Comparison of ENCODE assay signal across 8 cellular contexts in genomic region chr5:37370864-37371726, GRCh38. TPM values are rescaled to one million over a fixed set of nuclear protein-coding genes. Genes with fewer than 3 reads are reported as not detected.
DNase-seq lines count a peak whose midpoint lies in the region; TF ChIP-seq lines count a peak whose summit lies in the region.

TSS of gene NUP155 (minus strand) at chr5:37371106. CDS start at chr5:37370977, 129 bp downstream.

- peak within 1 kb of the TSS; percentile 82 for H4K5ac ChIP-seq in H9 (ENCODE audit: insufficient read length, low read depth, low read length)

- DNase-seq in H9 = peak; percentile 97
- DNase-seq in MG63 = peak; percentile 97
- peak; percentile 99 for DNase-seq in SHP77 treated with DMSO at 0.1 percent for 48 hours (lab: John Stamatoyannopoulos, UW)
- peak; percentile 95 for DNase-seq in activated effector memory CD4-positive, alpha-beta T cell treated with anti-CD3 and anti-CD28 coated beads, Interleukin-2, amount 50 U/mL, for 16 hours
- peak; percentile 92 for DNase-seq in fibroblast of the conjunctiva (ENCODE audit: low read depth)
- DNase-seq in stomach = peak; percentile 88

- H3F3A ChIP-seq in neural cell (ENCODE audit: insufficient read depth, low read length, poor library complexity, severe bottlenecking) = no peaks in the 10 kb centered on the region

- peaks cover 12% of the 10 kb centered on the region for H3K23me2 ChIP-seq in H9 (ENCODE audit: insufficient read length, low read depth, low read length, poor library complexity, severe bottlenecking)

- H2BK12ac ChIP-seq in H9 (ENCODE audit: insufficient read length, low read depth, low read length) = no peak within 1 kb of the TSS

- no peaks in the 10 kb centered on the region for H3K27me3 Mint-ChIP-seq in H9 (ENCODE audit: low read depth)

- peak within 1 kb of the TSS; percentile 6 for H3K27ac ChIP-seq in H9 (ENCODE audit: insufficient read length, low read depth, low read length)
- H3K27ac ChIP-seq in neural cell (ENCODE audit: low read length) = peak within 1 kb of the TSS; percentile 74
- peak within 1 kb of the TSS; percentile 80 to 87 (median 84) for H3K27ac ChIP-seq in stomach

- H3K9me3 ChIP-seq in ES-I3 (ENCODE audit: control insufficient read depth, insufficient read depth, low read length) (no peaks in the 10 kb centered on the region), H9 (ENCODE audit: control insufficient read depth, low read depth, low read length) (no peaks in the 10 kb centered on the region), MG63 (no peaks in the 10 kb centered on the region), neural cell (ENCODE audit: low read length) (no peaks in the 10 kb centered on the region), stomach (no peaks in the 10 kb centered on the region)

- no peak within 1 kb of the TSS for H2AK5ac ChIP-seq in H9 (ENCODE audit: insufficient read length, low read length)

- TF ChIP-seq CTCF in H9 (conservative IDR thresholded peaks at IDR 0.05) = no peak
- peak; percentile 19 for TF ChIP-seq CTCF in neural cell (IDR thresholded peaks at IDR 0.05; ENCODE audit: poor library complexity, severe bottlenecking)
- peak in 1 of 7 experiments; percentile 32 for TF ChIP-seq CTCF in stomach (IDR thresholded peaks at IDR 0.05)

- intact Hi-C loops in stomach (cut with DNase I; ENCODE audit: low total_unique reads) = no loop called here

- H3K4me3 Mint-ChIP-seq in H9 = peak within 1 kb of the TSS; percentile 98 to 99

- WGBS in H9 (ENCODE audit: extremely low coverage, insufficient read length, low lambda C conversion rate) = no CpG with 5 or more reads among the region's 49 CpGs
- WGBS in stomach, 5 donors = 1 to 2% (median 1%) methylated on average over 48 to 49 of the region's 49 CpGs

- no peak within 1 kb of the TSS for H4K8ac ChIP-seq in H9 (replicated peaks; ENCODE audit: insufficient read length, low read depth, low read length)

- H3K36me3 ChIP-seq in ES-I3 (ENCODE audit: insufficient read depth, low read length) = no peaks in the 10 kb centered on the region
- peaks cover 6% of the 10 kb centered on the region for H3K36me3 ChIP-seq in MG63
- H3K36me3 ChIP-seq in neural cell (ENCODE audit: insufficient read depth, low read length) = no peaks in the 10 kb centered on the region
- H3K36me3 ChIP-seq in stomach = peaks cover 0 to 7% (median 2%) of the 10 kb centered on the region in 4 donors

- no peak within 1 kb of the TSS for H3T11ph ChIP-seq in H9 (ENCODE audit: low read length)

- H2AFZ ChIP-seq in H9 (ENCODE audit: low read length) (peak within 1 kb of the TSS; percentile 84), neural cell (ENCODE audit: low read depth, low read length) (peak within 1 kb of the TSS; percentile 92)

- H3K27me3 ChIP-seq in H9 (ENCODE audit: insufficient read depth, low read length) = no peaks in the 10 kb centered on the region
- H3K27me3 ChIP-seq in MG63 = no peaks in the 10 kb centered on the region
- no peaks in the 10 kb centered on the region for H3K27me3 ChIP-seq in neural cell (ENCODE audit: insufficient read depth, low read depth, low read length)
- no peaks in the 10 kb centered on the region for H3K27me3 ChIP-seq in stomach

- peaks cover 2% of the 10 kb centered on the region for H4K20me1 ChIP-seq in H9 (ENCODE audit: control insufficient read depth, insufficient read depth, insufficient read length)
- no peaks in the 10 kb centered on the region for H4K20me1 ChIP-seq in neural cell (ENCODE audit: insufficient read depth)

- no peak within 1 kb of the TSS for H2BK20ac ChIP-seq in H9 (ENCODE audit: low read depth, low read length, poor library complexity, severe bottlenecking)

- peak within 1 kb of the TSS; percentile 79 for H3K14ac ChIP-seq in H9 (ENCODE audit: insufficient read depth, low read length)

- H3K4me3 ChIP-seq in MG63 (peak within 1 kb of the TSS; percentile 97), neural cell (ENCODE audit: low read length) (peak within 1 kb of the TSS; percentile 95), stomach (peak within 1 kb of the TSS; percentile 73 to 99 (median 82))

- H2BK5ac ChIP-seq in H9 (ENCODE audit: insufficient read length, low read length) = peak within 1 kb of the TSS; percentile 12

- peak in 1 of 4 donors; percentile 26 for TF ChIP-seq POLR2A in stomach (IDR thresholded peaks at IDR 0.05)

- TF ChIP-seq EP300 in neural cell (conservative IDR thresholded peaks at IDR 0.05; ENCODE audit: poor library complexity, severe bottlenecking) = peak; percentile 60
- TF ChIP-seq EP300 in stomach (IDR thresholded peaks at IDR 0.05) = no peak

- H3K4ac ChIP-seq in H9 (ENCODE audit: low read depth, low read length) = peak within 1 kb of the TSS; percentile 51; the same call in 1 of the 2 replicates

- peak within 1 kb of the TSS; percentile 84 for H4K91ac ChIP-seq in H9 (ENCODE audit: insufficient read length, low read depth, low read length)

- no peaks in the 10 kb centered on the region for H3K9me2 ChIP-seq in neural cell (ENCODE audit: insufficient read depth, low read length)

- no peak for TF ChIP-seq RAD21 in neural cell (conservative IDR thresholded peaks at IDR 0.05)

- H3K4me2 ChIP-seq in H9 (ENCODE audit: insufficient read depth, insufficient read length, low read length) (peak within 1 kb of the TSS; percentile 93), neural cell (ENCODE audit: low read length) (peak within 1 kb of the TSS; percentile 88)

- H3K36me3 Mint-ChIP-seq in H9 (ENCODE audit: insufficient read depth in 1 of 3, low read depth in 3 of 3) = peaks cover 3 to 18% (median 4%) of the 10 kb centered on the region in 3 experiments; a peak in 4 of 7 replicates

- no peak within 1 kb of the TSS for H2BK120ac ChIP-seq in H9 (ENCODE audit: low read depth, low read length, poor library complexity, severe bottlenecking)

- peak within 1 kb of the TSS; percentile 59 for H3K23ac ChIP-seq in H9 (ENCODE audit: insufficient read length, low read depth, low read length)

- peak within 1 kb of the TSS; percentile 58 for H3K56ac ChIP-seq in H9 (ENCODE audit: insufficient read length, low read depth, low read length)

- H2BK15ac ChIP-seq in H9 (ENCODE audit: low read depth, low read length) = no peak within 1 kb of the TSS

- peak within 1 kb of the TSS; percentile 99 to 100 (median 99) for H3K27ac Mint-ChIP-seq in H9

- H3K4me1 ChIP-seq in ES-I3 (ENCODE audit: insufficient read depth, low read length) (peaks cover 4% of the 10 kb centered on the region; the same call in 1 of the 2 replicates), H9 (ENCODE audit: insufficient read depth, low read length) (no peaks in the 10 kb centered on the region), stomach (peaks cover 18 to 50% (median 39%) of the 10 kb centered on the region in 4 donors)

- peaks cover 17 to 18% of the 10 kb centered on the region in 2 experiments for H3K4me1 Mint-ChIP-seq in H9

- peak within 1 kb of the TSS; percentile 71 for H3K18ac ChIP-seq in H9 (ENCODE audit: insufficient read length, low read depth, low read length)

- H3K79me2 ChIP-seq in H9 (ENCODE audit: insufficient read depth, low read length) (peaks cover 32% of the 10 kb centered on the region), neural cell (replicated peaks; ENCODE audit: insufficient read depth, low read length) (peaks cover 29% of the 10 kb centered on the region)

- H3K79me1 ChIP-seq in H9 (ENCODE audit: insufficient read depth, low read depth, low read length, poor library complexity, severe bottlenecking) = peaks cover 11% of the 10 kb centered on the region

- H3K9me3 Mint-ChIP-seq in H9 = no peaks in the 10 kb centered on the region

- H3K9ac ChIP-seq in ES-I3 (ENCODE audit: low read depth, low read length) (peak within 1 kb of the TSS; percentile 91), H9 (ENCODE audit: extremely low read depth, insufficient read length, low read length) (peak within 1 kb of the TSS; percentile 98), neural cell (ENCODE audit: low read length) (peak within 1 kb of the TSS; percentile 71)

TF ChIP-seq in neural cell, 6 proteins besides CTCF, POLR2A, EP300 and RAD21:
- TF ChIP-seq EZH2 (IDR thresholded peaks at IDR 0.05; ENCODE audit: borderline replicate concordance, insufficient read depth, low read length, poor library complexity, severe bottlenecking) (no peak), MXI1 (conservative IDR thresholded peaks at IDR 0.05; ENCODE audit: poor library complexity, severe bottlenecking) (peak; percentile 92), SMC3 (conservative IDR thresholded peaks at IDR 0.05; ENCODE audit: poor library complexity) (no peak), POLR2AphosphoS5 (IDR thresholded peaks at IDR 0.05) (peak; percentile 77), REST (IDR thresholded peaks at IDR 0.05; ENCODE audit: borderline replicate concordance) (peak; percentile 9), TAF1 (IDR thresholded peaks at IDR 0.05; ENCODE audit: low read depth) (no peak)

RNA-seq across cellular contexts. Expression of gene NUP155, which starts in this region (rescaled TPM):
- total RNA-seq in H9 (2021) = 80.6 and 82.4 TPM in 2 replicates
- 41.5 and 51.9 TPM in 2 replicates for total RNA-seq in MG63 (2014; rRNA removed; shearing (Covaris generic); ENCODE audit: low replicate concordance)
- polyA plus RNA-seq in neural cell = 15.1 and 15.9 TPM in 2 replicates
- polyA minus RNA-seq in neural cell = 80.6 and 84.0 TPM in 2 replicates
- 10 to 100 TPM in 3 of 5 donors, 1 to 10 TPM in 2; 4.1 to 60.8 (median 26.6) TPM for total RNA-seq in stomach
- 1 to 10 TPM; 2.1 to 2.8 (median 2.7) TPM for polyA plus RNA-seq in stomach

Comparison
In these comparisons a context has a peak if more than half of its experiments do, and no peak if none do; other contexts are left out.
1. Peak in every context shown above with its lines: DNase-seq, H3K4me3 ChIP-seq and H3K27ac ChIP-seq.
2. H3K27ac ChIP-seq: peak in every context shown above with its lines; median percentile 84 in stomach; 74 in neural cell; 6 in H9.